Comparison of ENCODE assay signal across 19 cellular contexts in the genomic region with DNA sequence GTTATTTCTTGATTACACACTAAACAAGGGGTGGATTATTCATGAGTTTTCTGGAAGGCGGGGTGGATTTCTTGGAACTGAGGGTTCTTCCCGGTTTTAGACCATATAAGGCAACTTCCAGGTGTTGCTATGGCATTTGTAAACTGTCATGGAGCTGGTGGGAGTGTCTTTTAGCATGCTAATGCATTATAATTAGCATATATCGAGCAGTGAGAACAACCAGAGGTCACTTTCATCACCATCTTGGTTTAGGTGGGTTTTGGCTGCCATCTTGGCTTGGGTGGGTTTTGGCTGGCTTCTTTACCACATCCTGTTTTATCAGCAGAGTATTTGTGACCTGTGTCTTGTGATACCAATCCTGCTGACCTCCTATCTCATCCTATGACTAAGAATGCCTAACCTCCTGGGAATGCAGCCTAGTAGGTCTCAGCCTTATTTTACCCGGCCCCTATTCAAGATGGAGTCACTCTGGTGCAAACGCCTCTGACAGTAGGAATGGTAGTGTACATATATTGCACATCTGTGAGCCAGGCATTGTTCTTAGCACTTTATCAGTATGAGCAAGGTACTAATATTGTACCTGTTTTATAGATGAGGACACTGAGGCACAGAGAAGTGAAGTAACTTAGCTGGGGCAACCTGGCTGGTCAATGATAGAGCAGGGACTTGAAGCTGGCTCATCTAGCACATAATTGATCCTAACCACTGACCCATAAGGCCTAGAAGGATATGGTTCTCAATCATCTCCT.
DNase-seq lines count a peak whose midpoint lies in the region; ATAC-seq and TF ChIP-seq lines count a peak whose summit lies in the region.
"Had no signal": no experiment of that assay in that cellular context is flagged by ENCODE, and none has a peak within 500 bp of the region (broad histone marks: within the 10 kb centered on the region; RNA-seq: fewer than 3 reads in every experiment).

No MANE protein-coding gene starts in this region.

- ATAC-seq in omental fat pad (ENCODE audit: low FRiP score) = no peak
- ATAC-seq in left lobe of liver = no peak
- ATAC-seq: effector memory CD8-positive, alpha-beta T cell; psoas muscle had no signal

- no peak for TF ChIP-seq CTCF in omental fat pad (IDR thresholded peaks at IDR 0.05)

- DNase-seq in CD1c-positive myeloid dendritic cell (ENCODE audit: extremely low spot score) = peak; percentile 21
- DNase-seq in NCI-H226 = peak; percentile 71
- DNase-seq in astrocyte of the hippocampus (ENCODE audit: low read depth, low spot score) = peak; percentile 80
- peak; percentile 96 for DNase-seq in iris pigment epithelial cell (ENCODE audit: low read depth)
- no peak for DNase-seq in omental fat pad (ENCODE audit: low spot score)
- no peak for DNase-seq in NCI-H446 treated with DMSO at 0.1 percent for 48 hours (lab: John Stamatoyannopoulos, UW)
- DNase-seq in stimulated activated CD4-positive, alpha-beta T cell treated with anti-CD3 and anti-CD28 coated beads, Interleukin-15, amount 100 ng/mL, for 24 hours = no peak
- no peak for DNase-seq in left lobe of liver (ENCODE audit: low spot score)
- DNase-seq: activated naive CD8-positive, alpha-beta T cell treated with anti-CD3 and anti-CD28 coated beads for 36 hours; activated T-cell treated with anti-CD3 and anti-CD28 coated beads for 4 hours; cerebellar nuclear complex; effector memory CD8-positive, alpha-beta T cell; GDM1; naive B cell; NCI-H1436 treated with DMSO at 0.1 percent for 48 hours; NCI-H446; psoas muscle; T1000; uterus had no signal

Comparison
In these comparisons a context has a peak if more than half of its experiments do, and no peak if none do; other contexts are left out.
1. DNase-seq: peak in CD1c-positive myeloid dendritic cell (single experiment), NCI-H226 (single experiment), astrocyte of the hippocampus (single experiment) and iris pigment epithelial cell (single experiment); none in omental fat pad (single experiment), NCI-H446 treated with DMSO at 0.1 percent for 48 hours (single experiment), stimulated activated CD4-positive, alpha-beta T cell treated with anti-CD3 and anti-CD28 coated beads, Interleukin-15, amount 100 ng/mL, for 24 hours (single experiment) and left lobe of liver (single experiment).